In genomic region chr18:47461977-47462376, GRCh38 we compare ENCODE assay signal across 27 cellular contexts.
"Had no signal": no experiment of that assay in that cellular context is flagged by ENCODE, and none has a peak within 500 bp of the region (broad histone marks: within the 10 kb centered on the region; RNA-seq: fewer than 3 reads in every experiment).

No MANE protein-coding gene starts in this region.

- H3K4me1 ChIP-seq: stomach, suprapubic skin, testis, thyroid gland, tibial artery, tibial nerve, upper lobe of left lung, upper lobe of right lung, uterus, vagina had no signal

- ATAC-seq: stimulated activated effector memory CD8-positive, alpha-beta T cell treated with anti-CD3 and anti-CD28 coated beads, Interleukin-12 subunit alpha, Interleukin-12 subunit beta, amount 100 ng/mL, for 72 hours; stimulated activated memory B cell treated with anti-CD40 and anti-IgM and Interleukin-4, amounts not matched to agents 10 μg/mL and 1 μg/mL and 100 μg/mL, for 72 hours; stimulated activated naive B cell treated with anti-CD40 and anti-IgM and Interleukin-4, amounts not matched to agents 10 μg/mL and 1 μg/mL and 100 μg/mL, for 72 hours; stimulated activated naive CD8-positive, alpha-beta T cell treated with anti-CD3 and anti-CD28 coated beads, Interleukin-15, amount 100 ng/mL, for 72 hours; stimulated activated naive CD8-positive, alpha-beta T cell treated with anti-CD3 and anti-CD28 coated beads, Interleukin-15, Interleukin-2, amounts not matched to agents 100 U/mL and 50 U/mL, for 24 hours; upper lobe of right lung had no signal

- H3K36me3 ChIP-seq: stomach, suprapubic skin, thoracic aorta, thyroid gland, tibial artery, tibial nerve, transverse colon, upper lobe of left lung, upper lobe of right lung, uterus, vagina had no signal

- H3K27ac ChIP-seq: stomach, suprapubic skin, testis, thoracic aorta, thyroid gland, tibial artery, tibial nerve, transverse colon, upper lobe of left lung, upper lobe of right lung, uterus, vagina had no signal

- H3K4me3 ChIP-seq: stomach, suprapubic skin, testis, thoracic aorta, thyroid gland, tibial artery, tibial nerve, transverse colon, upper lobe of left lung, upper lobe of right lung, uterus, vagina had no signal

- H3K27me3 ChIP-seq: stomach, suprapubic skin, testis, thyroid gland, tibial artery, tibial nerve, transverse colon, upper lobe of left lung, upper lobe of right lung, uterus, vagina had no signal

- H3K9me3 ChIP-seq: stomach, suprapubic skin, testis, thoracic aorta, thyroid gland, tibial artery, tibial nerve, transverse colon, upper lobe of left lung, upper lobe of right lung, uterus, vagina had no signal

- DNase-seq: stimulated activated CD4-positive, alpha-beta T cell treated with anti-CD3 and anti-CD28 coated beads, Interleukin-2, amount 100 ng/mL, for 48 hours; stimulated activated CD4-positive, alpha-beta T cell treated with anti-CD3 and anti-CD28 coated beads, Interleukin-4, amount 100 ng/mL, for 1 hour; stimulated activated CD4-positive, alpha-beta T cell treated with anti-CD3 and anti-CD28 coated beads, Interleukin-4, amount 100 ng/mL, for 24 hours; stimulated activated CD4-positive, alpha-beta T cell treated with anti-CD3 and anti-CD28 coated beads, Interleukin-4, amount 100 ng/mL, for 4 hours; stimulated activated CD8-positive, alpha-beta memory T cell treated with anti-CD3 and anti-CD28 coated beads, Interleukin-4, amount 100 ng/mL, for 48 hours; stimulated activated naive B cell treated with anti-CD40 and anti-IgM and Interleukin-4, amounts not matched to agents 10 μg/mL and 1 μg/mL and 100 μg/mL, for 72 hours; stimulated activated naive CD4-positive, alpha-beta T cell; stimulated activated naive CD4-positive, alpha-beta T cell treated with Interleukin-2 at 50 U/mL for 16 hours; stimulated activated naive CD8-positive, alpha-beta T cell treated with anti-CD3 and anti-CD28 coated beads, Interleukin-15, amount 100 ng/mL, for 72 hours; stimulated activated naive CD8-positive, alpha-beta T cell treated with anti-CD3 and anti-CD28 coated beads, Interleukin-15, Interleukin-2, amounts not matched to agents 100 U/mL and 50 U/mL, for 24 hours; stomach; substantia nigra; testis; thyroid gland; tibial artery; transverse colon; trophoblast cell; upper lobe of left lung; upper lobe of right lung; uterus had no signal

- FAIRE-seq: urothelium cell line had no signal
